Comparison of ENCODE assay signal across 11 cellular contexts in genomic region chr5:173325091-173325698, GRCh38. TPM values are rescaled to one million over a fixed set of nuclear protein-coding genes. Genes with fewer than 3 reads are reported as not detected.
DNase-seq lines count a peak whose midpoint lies in the region; FAIRE-seq and TF ChIP-seq lines count a peak whose summit lies in the region.
"Had no signal": no experiment of that assay in that cellular context is flagged by ENCODE, and none has a peak within 500 bp of the region (broad histone marks: within the 10 kb centered on the region; RNA-seq: fewer than 3 reads in every experiment).

No MANE protein-coding gene starts in this region.

- H2AFZ ChIP-seq in H9 (ENCODE audit: low read length) (no peak overlapping the region), astrocyte (ENCODE audit: low read depth, low read length) (no peak overlapping the region)

- peaks cover 22% of the 10 kb centered on the region for H3K23me2 ChIP-seq in H9 (ENCODE audit: insufficient read length, low read depth, low read length, poor library complexity, severe bottlenecking)

- no peak for FAIRE-seq in astrocyte (lab: Jason Lieb, UNC)

- no peak overlapping the region for H2BK20ac ChIP-seq in H9 (ENCODE audit: low read depth, low read length, poor library complexity, severe bottlenecking)

- no peak for DNase-seq in BJ (ENCODE audit: low read depth)
- no peak for DNase-seq in H9
- no peak for DNase-seq in astrocyte (ENCODE audit: low read depth)
- no peak for DNase-seq in DMS114 treated with DMSO at 0.1 percent for 48 hours (lab: John Stamatoyannopoulos, UW; ENCODE audit: unreplicated experiment)
- no peak for DNase-seq in posterior vena cava (ENCODE audit: low spot score)
- DNase-seq in NCI-H1048 (lab: John Stamatoyannopoulos, UW): no peak
- DNase-seq: activated T-cell treated with anti-CD3 and anti-CD28 coated beads, Interleukin-2, amount 50 U/mL, for 48 hours; colonic mucosa; NCI-H748 treated with DMSO at 0.1 percent for 48 hours; stimulated activated naive B cell treated with anti-CD40 and anti-IgM and Interleukin-4, amounts not matched to agents 10 μg/mL and 1 μg/mL and 100 μg/mL, for 72 hours had no signal

- H3K27me3 Mint-ChIP-seq in H9 (ENCODE audit: low read depth) (peaks cover 12% of the 10 kb centered on the region), astrocyte (ENCODE audit: low read depth, unreplicated experiment) (no peaks in the 10 kb centered on the region), nephron (ENCODE audit: low read depth) (peaks cover 45% of the 10 kb centered on the region)

- H3K36me3 ChIP-seq in BJ (ENCODE audit: control insufficient read depth, insufficient read depth, low read length) (peaks cover 35% of the 10 kb centered on the region), astrocyte (ENCODE audit: insufficient read depth, low read length) (peaks cover 22% of the 10 kb centered on the region)
- H3K36me3 ChIP-seq: colonic mucosa had no signal

- no peak overlapping the region for H2AK5ac ChIP-seq in H9 (ENCODE audit: insufficient read length, low read length)

- H3K14ac ChIP-seq in H9 (ENCODE audit: insufficient read depth, low read length): no peak overlapping the region

- no peaks in the 10 kb centered on the region for H3K27me3 ChIP-seq in BJ (ENCODE audit: control insufficient read depth, insufficient read depth, low read length)
- H3K27me3 ChIP-seq in H9 (ENCODE audit: insufficient read depth, low read length): no peaks in the 10 kb centered on the region
- no peaks in the 10 kb centered on the region for H3K27me3 ChIP-seq in astrocyte (ENCODE audit: insufficient read depth, low read length)

- H4K5ac ChIP-seq in H9 (ENCODE audit: insufficient read length, low read depth, low read length): no peak overlapping the region

- CTCF ChIA-PET in BJ (lab: Yijun Ruan, JAX): interaction anchor here (1.8 kb wide), 1 partner anchor 13 kb away, joined by 5 read pairs; no protein-coding TSS in a partner anchor

- no peak overlapping the region for H3K4me2 ChIP-seq in H9 (ENCODE audit: insufficient read depth, insufficient read length, low read length)
- peak overlapping the region; percentile 97 for H3K4me2 ChIP-seq in astrocyte (ENCODE audit: low read length)

- no CpG with 5 or more reads among the region's 13 CpGs for WGBS in H9 (ENCODE audit: extremely low coverage, insufficient read length, low lambda C conversion rate)

- no peaks in the 10 kb centered on the region for H3K4me1 ChIP-seq in H9 (ENCODE audit: insufficient read depth, low read length)
- peaks cover 49% of the 10 kb centered on the region for H3K4me1 ChIP-seq in astrocyte (ENCODE audit: insufficient read depth, low read length)

- H2BK12ac ChIP-seq in H9 (ENCODE audit: insufficient read length, low read depth, low read length): no peak overlapping the region

- H3K36me3 Mint-ChIP-seq in H9 (ENCODE audit: insufficient read depth in 1 of 3, low read depth in 3 of 3) (peaks cover 53 to 72% (median 66%) of the 10 kb centered on the region in 3 experiments), astrocyte (ENCODE audit: low read depth, unreplicated experiment) (peaks cover 51% of the 10 kb centered on the region), nephron (ENCODE audit: low read depth) (peaks cover 8% of the 10 kb centered on the region)

- H3K27ac Mint-ChIP-seq in H9: peak overlapping the region in 1 of 3 experiments; percentile 33; a peak in 1 of 7 replicates
- no peak overlapping the region for H3K27ac Mint-ChIP-seq in astrocyte (ENCODE audit: unreplicated experiment)
- peak overlapping the region; percentile 58 to 79 (median 78) for H3K27ac Mint-ChIP-seq in nephron

- no peak overlapping the region for H3K23ac ChIP-seq in H9 (ENCODE audit: insufficient read length, low read depth, low read length)

- H4K20me1 ChIP-seq in H9 (ENCODE audit: control insufficient read depth, insufficient read depth, insufficient read length): no peaks in the 10 kb centered on the region
- peaks cover 25% of the 10 kb centered on the region for H4K20me1 ChIP-seq in astrocyte (ENCODE audit: insufficient read depth, low read length)

- H3K4me3 ChIP-seq in BJ (ENCODE audit: low read depth, low read length) (peak overlapping the region; percentile 52), astrocyte (ENCODE audit: insufficient read depth, low read depth, low read length) (peak overlapping the region; percentile 84)
- H3K4me3 ChIP-seq: colonic mucosa had no signal

- H3K9me3 ChIP-seq in H9 (ENCODE audit: control insufficient read depth, low read depth, low read length) (no peaks in the 10 kb centered on the region), astrocyte (ENCODE audit: insufficient read depth, low read depth, low read length) (no peaks in the 10 kb centered on the region)
- H3K9me3 ChIP-seq: colonic mucosa had no signal

- H3K79me2 ChIP-seq in H9 (ENCODE audit: insufficient read depth, low read length) (peaks cover 8% of the 10 kb centered on the region; the same call in 1 of the 2 replicates), astrocyte (ENCODE audit: insufficient read depth, low read length) (peaks cover 54% of the 10 kb centered on the region)

- no peak for TF ChIP-seq CTCF in BJ (IDR thresholded peaks at IDR 0.05; ENCODE audit: insufficient read depth, low read depth, low read length)
- no peak for TF ChIP-seq CTCF in H9 (conservative IDR thresholded peaks at IDR 0.05)
- no peak for TF ChIP-seq CTCF in astrocyte (IDR thresholded peaks at IDR 0.05; ENCODE audit: insufficient read depth, low read depth, low read length)
- TF ChIP-seq CTCF in nephron (IDR thresholded peaks at IDR 0.05; ENCODE audit: unreplicated experiment in 3 of 3): no peak

- H2BK120ac ChIP-seq in H9 (ENCODE audit: low read depth, low read length, poor library complexity, severe bottlenecking): no peak overlapping the region

- intact Hi-C loops in posterior vena cava (cut with DNase I): no loop called here

- H3K9ac ChIP-seq in H9 (ENCODE audit: extremely low read depth, insufficient read length, low read length) (no peak overlapping the region), astrocyte (ENCODE audit: low read length) (peak overlapping the region; percentile 92)

- no peak overlapping the region for H4K8ac ChIP-seq in H9 (replicated peaks; ENCODE audit: insufficient read length, low read depth, low read length)

- H2BK15ac ChIP-seq in H9 (ENCODE audit: low read depth, low read length): no peak overlapping the region

- peak overlapping the region; percentile 72 to 97 for H3K4me3 Mint-ChIP-seq in H9
- H3K4me3 Mint-ChIP-seq in astrocyte (ENCODE audit: unreplicated experiment): peak overlapping the region; percentile 99
- H3K4me3 Mint-ChIP-seq in nephron: peak overlapping the region; percentile 57 to 96 (median 85)
- H3K4me3 Mint-ChIP-seq: stimulated activated naive B cell treated with anti-CD40 and anti-IgM and Interleukin-4, amounts not matched to agents 10 μg/mL and 1 μg/mL and 100 μg/mL, for 72 hours had no signal

- no peak overlapping the region for H2BK5ac ChIP-seq in H9 (ENCODE audit: insufficient read length, low read length)

- H3K9me3 Mint-ChIP-seq in H9 (no peaks in the 10 kb centered on the region; a peak in 1 of 5 replicates), astrocyte (ENCODE audit: unreplicated experiment) (no peaks in the 10 kb centered on the region), nephron (no peaks in the 10 kb centered on the region)

- H4K91ac ChIP-seq in H9 (ENCODE audit: insufficient read length, low read depth, low read length): no peak overlapping the region

- H3T11ph ChIP-seq in H9 (ENCODE audit: low read length): no peak overlapping the region

- no peak overlapping the region for H3K18ac ChIP-seq in H9 (ENCODE audit: insufficient read length, low read depth, low read length)

- POLR2A ChIA-PET in BJ (lab: Charles Lee): no interaction called here

- peaks cover 8% of the 10 kb centered on the region for H3K79me1 ChIP-seq in H9 (ENCODE audit: insufficient read depth, low read depth, low read length, poor library complexity, severe bottlenecking)

- H3K4ac ChIP-seq in H9 (ENCODE audit: low read depth, low read length): no peak overlapping the region

- H3K56ac ChIP-seq in H9 (ENCODE audit: insufficient read length, low read depth, low read length): no peak overlapping the region

- H3K27ac ChIP-seq in H9 (ENCODE audit: insufficient read length, low read depth, low read length): no peak overlapping the region
- H3K27ac ChIP-seq in astrocyte (ENCODE audit: low read depth, low read length): peak overlapping the region; percentile 82

- H3K4me1 Mint-ChIP-seq in H9: peaks cover 38 to 42% of the 10 kb centered on the region in 2 experiments
- H3K4me1 Mint-ChIP-seq in astrocyte (ENCODE audit: low read depth, unreplicated experiment): peaks cover 30% of the 10 kb centered on the region
- peaks cover 75% of the 10 kb centered on the region for H3K4me1 Mint-ChIP-seq in nephron

RNA-seq across cellular contexts. Expression of gene STC2, which starts 3.0 kb away (rescaled TPM):
- polyA plus RNA-seq in BJ (2011; rRNA removed): 168 and 181 TPM in 2 replicates
- polyA minus RNA-seq in BJ (2011; rRNA and poly(A)+ RNA removed): 148 and 149 TPM in 2 replicates
- total RNA-seq in H9 (2021) (73.5 and 77.7 TPM in 2 replicates), astrocyte (164 and 206 TPM in 2 replicates), posterior vena cava (10 to 100 TPM in 1 of 2 donors, 1 to 10 TPM in 1; 4.2 to 16.6 TPM)
